Comparison of ENCODE assay signal across 8 cellular contexts in the genomic region with DNA sequence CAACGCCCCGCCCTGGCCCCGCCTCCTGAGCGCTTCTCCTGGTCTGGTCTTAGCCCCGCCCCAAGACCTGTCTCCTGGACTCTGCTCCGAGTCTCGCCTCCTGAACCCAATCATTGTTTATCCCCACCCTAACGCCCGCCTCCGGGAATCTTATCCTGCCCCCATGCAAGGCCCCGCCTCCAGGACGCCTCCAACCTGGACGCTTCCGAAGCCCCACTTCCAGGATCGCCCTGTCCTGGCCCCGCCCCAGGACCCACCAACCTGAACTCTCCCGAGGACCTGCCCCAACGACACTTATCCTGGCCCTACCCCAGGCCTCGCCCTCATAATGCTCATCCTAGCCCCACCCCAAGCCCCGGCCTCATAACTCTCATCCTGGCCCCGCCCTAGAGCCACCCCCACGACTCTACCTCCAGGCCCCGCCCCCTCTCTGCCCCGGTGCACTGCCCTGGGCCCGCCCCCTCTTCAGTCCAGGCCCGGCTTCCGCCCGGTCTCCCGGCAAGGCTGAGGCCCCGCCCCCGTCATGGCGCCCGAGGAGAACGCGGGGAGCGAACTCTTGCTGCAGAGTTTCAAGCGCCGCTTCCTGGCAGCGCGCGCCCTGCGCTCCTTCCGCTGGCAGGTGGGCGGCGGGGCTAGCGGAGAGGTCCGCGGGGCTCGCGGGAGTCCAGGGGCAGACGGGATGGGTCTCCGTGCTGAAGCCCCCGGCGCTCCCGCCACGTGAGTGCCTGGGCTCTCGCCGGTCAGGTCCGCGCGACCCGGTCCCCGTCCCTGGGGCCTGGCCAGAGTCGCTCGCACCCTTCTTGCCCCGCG. TPM values are rescaled to one million over a fixed set of nuclear protein-coding genes. Genes with fewer than 3 reads are reported as not detected.
A peak's percentile ranks its signal among the peaks of the same experiment; 100 is the strongest.
DNase-seq lines count a peak whose midpoint lies in the region; ATAC-seq and TF ChIP-seq lines count a peak whose summit lies in the region.

No MANE protein-coding gene starts in this region.

- no peaks in the 10 kb centered on the region for H3K4me1 ChIP-seq in ovary (ENCODE audit: insufficient read depth)
- H3K4me1 ChIP-seq in thyroid gland, result peaks cover 0 to 5% of the 10 kb centered on the region in 2 donors

- H3K36me3 Mint-ChIP-seq in activated naive CD8-positive, alpha-beta T cell, result peaks cover 5% of the 10 kb centered on the region

- peak overlapping the region; percentile 59; the same call in 1 of the 2 replicates for H3K4me3 ChIP-seq in GM08714 (ENCODE audit: low read length)
- H3K4me3 ChIP-seq in ovary, result peak overlapping the region; percentile 54
- peak overlapping the region in 2 of 3 donors; percentile 40 to 65 for H3K4me3 ChIP-seq in thyroid gland (replicated peaks in 1 of 3)

- TF ChIP-seq EP300 in ovary (IDR thresholded peaks at IDR 0.05), result no peak

- H3K27me3 ChIP-seq in ovary (no peaks in the 10 kb centered on the region), thyroid gland (no peaks in the 10 kb centered on the region)

- peak overlapping the region; percentile 96 for H3K27ac Mint-ChIP-seq in activated naive CD8-positive, alpha-beta T cell

- TF ChIP-seq POLR2A in ovary (IDR thresholded peaks at IDR 0.05) (peak; percentile 17), thyroid gland (IDR thresholded peaks at IDR 0.05) (peak in 1 of 2 donors; percentile 51)

- intact Hi-C loops in Right ventricle myocardium inferior (cut with DNase I) (loop anchor here (5.0 kb wide), 1 partner anchor 140 kb away; a partner anchor contains a TSS), ovary (cut with DNase I) (no loop called here), thyroid gland (cut with DNase I) (no loop called here)

- ATAC-seq in HG02571 (IDR thresholded peaks at IDR 0.05; ENCODE audit: unreplicated experiment) (peak; percentile 97), SK-N-SH treated with all-trans-retinoic acid at 6 μM for 48 hours (peak; percentile 100), Right ventricle myocardium inferior (peak; percentile 100)

- 0 to 1% (median 1%) methylated on average over 37 to 61 of the region's 67 CpGs for WGBS in ovary, 3 donors
- WGBS in thyroid gland, 2 donors, result 1% methylated on average over 15 of the region's 67 CpGs; no CpG with 5 or more reads in 1 of the 2 donors

- H3K4me3 Mint-ChIP-seq in activated naive CD8-positive, alpha-beta T cell, result peak overlapping the region; percentile 93

- DNase-seq in NCI-H1048 (lab: John Stamatoyannopoulos, UW), result peak; percentile 95
- DNase-seq in Right ventricle myocardium inferior (ENCODE audit: missing footprints), result peak; percentile 100
- DNase-seq in ovary, result peak; percentile 100
- DNase-seq in thyroid gland, result peak; percentile 100

- H3K27ac ChIP-seq in ovary (peak overlapping the region in 1 of 2 donors; percentile 55), thyroid gland (peak overlapping the region in 2 of 3 donors; percentile 40 to 75)

- TF ChIP-seq CTCF in ovary (IDR thresholded peaks at IDR 0.05) (no peak), thyroid gland (IDR thresholded peaks at IDR 0.05) (no peak)

- peaks cover 9% of the 10 kb centered on the region for H3K4me1 Mint-ChIP-seq in activated naive CD8-positive, alpha-beta T cell (ENCODE audit: low read depth)

- no peaks in the 10 kb centered on the region for H3K36me3 ChIP-seq in ovary
- no peaks in the 10 kb centered on the region for H3K36me3 ChIP-seq in thyroid gland

- no peaks in the 10 kb centered on the region for H3K27me3 Mint-ChIP-seq in activated naive CD8-positive, alpha-beta T cell

- H3K9me3 ChIP-seq in ovary, result no peaks in the 10 kb centered on the region
- H3K9me3 ChIP-seq in thyroid gland, result no peaks in the 10 kb centered on the region

- no peaks in the 10 kb centered on the region for H3K9me3 Mint-ChIP-seq in activated naive CD8-positive, alpha-beta T cell (ENCODE audit: low read depth)

TF ChIP-seq in SK-N-SH treated with all-trans-retinoic acid at 6 μM for 48 hours, 23 proteins besides CTCF, POLR2A, EP300 and RAD21:
- no peak for TF ChIP-seq BACH2 (CRISPR knock-in tag; IDR thresholded peaks at IDR 0.05; ENCODE audit: borderline replicate concordance)
- no peak for TF ChIP-seq GLIS3 (CRISPR knock-in tag; IDR thresholded peaks at IDR 0.05)
- TF ChIP-seq, protein P1, sequence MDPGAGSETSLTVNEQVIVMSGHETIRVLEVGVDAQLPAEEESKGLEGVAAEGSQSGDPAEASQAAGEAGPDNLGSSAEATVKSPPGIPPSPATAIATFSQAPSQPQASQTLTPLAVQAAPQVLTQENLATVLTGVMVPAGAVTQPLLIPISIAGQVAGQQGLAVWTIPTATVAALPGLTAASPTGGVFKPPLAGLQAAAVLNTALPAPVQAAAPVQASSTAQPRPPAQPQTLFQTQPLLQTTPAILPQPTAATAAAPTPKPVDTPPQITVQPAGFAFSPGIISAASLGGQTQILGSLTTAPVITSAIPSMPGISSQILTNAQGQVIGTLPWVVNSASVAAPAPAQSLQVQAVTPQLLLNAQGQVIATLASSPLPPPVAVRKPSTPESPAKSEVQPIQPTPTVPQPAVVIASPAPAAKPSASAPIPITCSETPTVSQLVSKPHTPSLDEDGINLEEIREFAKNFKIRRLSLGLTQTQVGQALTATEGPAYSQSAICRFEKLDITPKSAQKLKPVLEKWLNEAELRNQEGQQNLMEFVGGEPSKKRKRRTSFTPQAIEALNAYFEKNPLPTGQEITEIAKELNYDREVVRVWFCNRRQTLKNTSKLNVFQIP (CRISPR knock-in tag; IDR thresholded peaks at IDR 0.05; ENCODE audit: borderline replicate concordance, low read depth), result no peak
- TF ChIP-seq ZC3H10 (CRISPR knock-in tag; IDR thresholded peaks at IDR 0.05), result no peak
- TF ChIP-seq, protein P2, sequence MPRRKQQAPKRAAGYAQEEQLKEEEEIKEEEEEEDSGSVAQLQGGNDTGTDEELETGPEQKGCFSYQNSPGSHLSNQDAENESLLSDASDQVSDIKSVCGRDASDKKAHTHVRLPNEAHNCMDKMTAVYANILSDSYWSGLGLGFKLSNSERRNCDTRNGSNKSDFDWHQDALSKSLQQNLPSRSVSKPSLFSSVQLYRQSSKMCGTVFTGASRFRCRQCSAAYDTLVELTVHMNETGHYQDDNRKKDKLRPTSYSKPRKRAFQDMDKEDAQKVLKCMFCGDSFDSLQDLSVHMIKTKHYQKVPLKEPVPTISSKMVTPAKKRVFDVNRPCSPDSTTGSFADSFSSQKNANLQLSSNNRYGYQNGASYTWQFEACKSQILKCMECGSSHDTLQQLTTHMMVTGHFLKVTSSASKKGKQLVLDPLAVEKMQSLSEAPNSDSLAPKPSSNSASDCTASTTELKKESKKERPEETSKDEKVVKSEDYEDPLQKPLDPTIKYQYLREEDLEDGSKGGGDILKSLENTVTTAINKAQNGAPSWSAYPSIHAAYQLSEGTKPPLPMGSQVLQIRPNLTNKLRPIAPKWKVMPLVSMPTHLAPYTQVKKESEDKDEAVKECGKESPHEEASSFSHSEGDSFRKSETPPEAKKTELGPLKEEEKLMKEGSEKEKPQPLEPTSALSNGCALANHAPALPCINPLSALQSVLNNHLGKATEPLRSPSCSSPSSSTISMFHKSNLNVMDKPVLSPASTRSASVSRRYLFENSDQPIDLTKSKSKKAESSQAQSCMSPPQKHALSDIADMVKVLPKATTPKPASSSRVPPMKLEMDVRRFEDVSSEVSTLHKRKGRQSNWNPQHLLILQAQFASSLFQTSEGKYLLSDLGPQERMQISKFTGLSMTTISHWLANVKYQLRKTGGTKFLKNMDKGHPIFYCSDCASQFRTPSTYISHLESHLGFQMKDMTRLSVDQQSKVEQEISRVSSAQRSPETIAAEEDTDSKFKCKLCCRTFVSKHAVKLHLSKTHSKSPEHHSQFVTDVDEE (CRISPR knock-in tag; IDR thresholded peaks at IDR 0.05), result no peak
- no peak for TF ChIP-seq TOX (CRISPR knock-in tag; IDR thresholded peaks at IDR 0.05; ENCODE audit: borderline replicate concordance)
- TF ChIP-seq, protein P3, sequence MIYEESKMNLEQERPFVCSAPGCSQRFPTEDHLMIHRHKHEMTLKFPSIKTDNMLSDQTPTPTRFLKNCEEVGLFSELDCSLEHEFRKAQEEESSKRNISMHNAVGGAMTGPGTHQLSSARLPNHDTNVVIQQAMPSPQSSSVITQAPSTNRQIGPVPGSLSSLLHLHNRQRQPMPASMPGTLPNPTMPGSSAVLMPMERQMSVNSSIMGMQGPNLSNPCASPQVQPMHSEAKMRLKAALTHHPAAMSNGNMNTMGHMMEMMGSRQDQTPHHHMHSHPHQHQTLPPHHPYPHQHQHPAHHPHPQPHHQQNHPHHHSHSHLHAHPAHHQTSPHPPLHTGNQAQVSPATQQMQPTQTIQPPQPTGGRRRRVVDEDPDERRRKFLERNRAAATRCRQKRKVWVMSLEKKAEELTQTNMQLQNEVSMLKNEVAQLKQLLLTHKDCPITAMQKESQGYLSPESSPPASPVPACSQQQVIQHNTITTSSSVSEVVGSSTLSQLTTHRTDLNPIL (CRISPR knock-in tag; IDR thresholded peaks at IDR 0.05; ENCODE audit: low read depth), result no peak
- TF ChIP-seq ZNF8 (CRISPR knock-in tag; IDR thresholded peaks at IDR 0.05), result no peak
- TF ChIP-seq ZNF565 (CRISPR knock-in tag; conservative IDR thresholded peaks at IDR 0.05; ENCODE audit: low read depth), result no peak
- TF ChIP-seq SNAI2 (CRISPR knock-in tag; IDR thresholded peaks at IDR 0.05), result no peak
- TF ChIP-seq ZFP30 (CRISPR knock-in tag; IDR thresholded peaks at IDR 0.05), result no peak
- TF ChIP-seq, protein P4, sequence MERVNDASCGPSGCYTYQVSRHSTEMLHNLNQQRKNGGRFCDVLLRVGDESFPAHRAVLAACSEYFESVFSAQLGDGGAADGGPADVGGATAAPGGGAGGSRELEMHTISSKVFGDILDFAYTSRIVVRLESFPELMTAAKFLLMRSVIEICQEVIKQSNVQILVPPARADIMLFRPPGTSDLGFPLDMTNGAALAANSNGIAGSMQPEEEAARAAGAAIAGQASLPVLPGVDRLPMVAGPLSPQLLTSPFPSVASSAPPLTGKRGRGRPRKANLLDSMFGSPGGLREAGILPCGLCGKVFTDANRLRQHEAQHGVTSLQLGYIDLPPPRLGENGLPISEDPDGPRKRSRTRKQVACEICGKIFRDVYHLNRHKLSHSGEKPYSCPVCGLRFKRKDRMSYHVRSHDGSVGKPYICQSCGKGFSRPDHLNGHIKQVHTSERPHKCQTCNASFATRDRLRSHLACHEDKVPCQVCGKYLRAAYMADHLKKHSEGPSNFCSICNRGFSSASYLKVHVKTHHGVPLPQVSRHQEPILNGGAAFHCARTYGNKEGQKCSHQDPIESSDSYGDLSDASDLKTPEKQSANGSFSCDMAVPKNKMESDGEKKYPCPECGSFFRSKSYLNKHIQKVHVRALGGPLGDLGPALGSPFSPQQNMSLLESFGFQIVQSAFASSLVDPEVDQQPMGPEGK (CRISPR knock-in tag; IDR thresholded peaks at IDR 0.05; ENCODE audit: borderline replicate concordance), result no peak

RNA-seq across cellular contexts. Expression of a gene that starts 45.8 kb away (rescaled TPM):
- total RNA-seq in Right ventricle myocardium inferior (not detected), ovary (not detected), thyroid gland (not detected)
- polyA plus RNA-seq in ovary, result not detected
